ENCODE assay signal across 27 cellular contexts in genomic region chr3:6844723-6845122, GRCh38. TPM values are rescaled to one million over a fixed set of nuclear protein-coding genes. Genes with fewer than 3 reads are reported as not detected.
"Had no signal": no experiment of that assay in that cellular context is flagged by ENCODE, and none has a peak within 500 bp of the region (broad histone marks: within the 10 kb centered on the region; RNA-seq: fewer than 3 reads in every experiment).

No MANE protein-coding gene starts in this region.

- DNase-seq: colonic mucosa; cortex of kidney; effector CD8-positive, alpha-beta T cell; effector memory CD8-positive, alpha-beta T cell; endodermal cell; erythroblast; esophagus squamous epithelium; foreskin fibroblast; foreskin melanocyte; gastrocnemius medialis; glutamatergic neuron; head of caudate nucleus; heart right ventricle; hippocampal formation; left cardiac atrium; left lung; left ventricle myocardium superior; lower lobe of right lung; mesenchymal stem cell had no signal

- H3K4me3 ChIP-seq: colonic mucosa, esophagus squamous epithelium, gastrocnemius medialis, heart right ventricle, left lung, lower lobe of right lung had no signal

- H3K36me3 ChIP-seq: colonic mucosa, esophagus squamous epithelium, gastrocnemius medialis, heart right ventricle, left lung, lower lobe of right lung had no signal

- FAIRE-seq: endometrium, islet of Langerhans, keratinocyte had no signal

- H3K4me1 ChIP-seq: colonic mucosa, esophagus squamous epithelium, gastrocnemius medialis, heart right ventricle, left lung, lower lobe of right lung had no signal

- H3K27me3 ChIP-seq: colonic mucosa, esophagus squamous epithelium, gastrocnemius medialis, heart right ventricle, left lung had no signal

- ATAC-seq: effector memory CD8-positive, alpha-beta T cell; esophagus mucosa; gastrocnemius medialis; heart right ventricle; left cardiac atrium; left lung; left ventricle myocardium superior; lower lobe of right lung had no signal

- H3K9me3 ChIP-seq: colonic mucosa, esophagus squamous epithelium, gastrocnemius medialis, lower lobe of right lung had no signal

- H3K27ac ChIP-seq: colonic mucosa, epithelial cell of prostate, esophagus squamous epithelium, gastrocnemius medialis, heart right ventricle, left lung, lower lobe of right lung had no signal

RNA-seq across cellular contexts. Expression of gene GRM7, which starts 16.2 kb away (rescaled TPM):
- total RNA-seq: dermis microvascular lymphatic vessel endothelial cell, esophagus mucosa, gastrocnemius medialis, heart right ventricle, left ventricle myocardium superior, lung microvascular endothelial cell, mononuclear cell had no signal
- polyA plus RNA-seq: heart right ventricle, keratinocyte had no signal
